In the genomic region with DNA sequence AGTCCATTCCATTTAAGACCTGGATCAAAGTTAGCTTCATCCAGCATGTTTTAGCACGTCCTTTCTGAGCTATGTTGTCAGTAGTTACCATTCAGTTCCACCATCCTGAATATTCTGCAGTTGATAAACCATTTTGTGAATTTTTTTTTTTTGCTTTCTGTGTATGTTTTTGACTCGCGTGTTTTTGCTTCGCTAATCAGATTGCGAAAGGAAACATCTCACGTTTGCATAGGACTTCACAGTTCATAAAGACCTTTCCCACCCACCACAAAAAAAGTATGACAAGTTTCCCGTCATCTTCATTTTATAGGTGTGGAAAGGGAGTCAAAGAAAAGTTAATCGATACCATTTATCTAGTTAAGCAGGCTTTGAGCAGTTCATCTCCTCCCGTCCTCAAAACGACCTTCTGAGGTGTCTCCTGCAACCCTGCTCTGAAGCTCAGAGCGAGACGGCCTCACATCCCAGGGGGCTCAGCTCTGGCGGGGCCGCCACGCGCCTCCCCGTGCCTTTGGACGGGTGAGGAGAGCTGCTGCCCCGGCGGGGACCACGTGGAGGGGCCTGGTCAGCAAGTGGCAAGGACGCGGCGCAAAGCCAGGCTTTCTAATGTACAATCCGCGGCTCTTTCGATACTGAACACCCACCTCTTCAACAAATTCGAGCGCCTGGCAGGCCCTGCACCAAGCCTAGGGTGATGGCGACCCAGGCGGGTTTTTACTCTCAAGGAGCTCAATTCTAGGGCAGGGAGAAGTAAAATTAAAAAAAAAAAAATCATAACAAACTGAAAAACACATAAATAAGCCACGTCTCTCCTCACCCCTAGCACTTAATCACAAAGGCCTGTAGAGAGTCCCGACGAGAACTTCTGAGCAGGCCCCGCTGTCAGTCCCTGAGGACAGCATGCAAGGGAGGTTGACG, we compare ENCODE assay signal across 8 cellular contexts. TPM values are rescaled to one million over a fixed set of nuclear protein-coding genes. Genes with fewer than 3 reads are reported as not detected.
DNase-seq lines count a peak whose midpoint lies in the region; ATAC-seq, FAIRE-seq and TF ChIP-seq lines count a peak whose summit lies in the region.

No MANE protein-coding gene starts in this region.

- TF ChIP-seq CTCF in fibroblast of mammary gland (conservative IDR thresholded peaks at IDR 0.05; ENCODE audit: control insufficient read depth, insufficient read depth, low read depth, low read length): no peak
- no peak for TF ChIP-seq CTCF in neural progenitor cell (IDR thresholded peaks at IDR 0.05)

- H3K27me3 Mint-ChIP-seq in neural progenitor cell (ENCODE audit: insufficient read depth, low read depth): peaks cover 3% of the 10 kb centered on the region

- H3K4me3 ChIP-seq in fibroblast of mammary gland (ENCODE audit: control insufficient read depth, low read depth, low read length) (peak overlapping the region; percentile 61), neural progenitor cell (peak overlapping the region; percentile 81)

- H3K27ac Mint-ChIP-seq in neural progenitor cell: peak overlapping the region; percentile 90

- peaks cover 34% of the 10 kb centered on the region for H3K79me2 ChIP-seq in neural progenitor cell (ENCODE audit: low read depth)

- DNase-seq in GM03348 (ENCODE audit: low spot score) (peak; percentile 50), fibroblast of mammary gland (ENCODE audit: low read depth) (peak; percentile 42), neural progenitor cell (ENCODE audit: low spot score) (peak; percentile 25), HTR-8/SVneo (ENCODE audit: insufficient read length, low spot score) (no peak), NCI-H187 treated with DMSO at 0.1 percent for 48 hours (lab: John Stamatoyannopoulos, UW) (no peak)
- DNase-seq in activated CD8-positive, alpha-beta memory T cell treated with anti-CD3 and anti-CD28 coated beads, Interleukin-2, amount 50 U/mL, for 48 hours: peak; percentile 62

- H3K4me1 ChIP-seq in neural progenitor cell: no peaks in the 10 kb centered on the region

- no peaks in the 10 kb centered on the region for H3K36me3 ChIP-seq in neural progenitor cell

- H4K20me1 ChIP-seq in neural progenitor cell (ENCODE audit: low read depth): peaks cover 14% of the 10 kb centered on the region

- H3K9ac ChIP-seq in neural progenitor cell: no peak overlapping the region

- peak overlapping the region; percentile 70 for H2AFZ ChIP-seq in neural progenitor cell (replicated peaks)

- peaks cover 9% of the 10 kb centered on the region for H3K27me3 ChIP-seq in neural progenitor cell

- H3K4me2 ChIP-seq in neural progenitor cell: peak overlapping the region; percentile 90

- ATAC-seq in HG03135 (IDR thresholded peaks at IDR 0.05; ENCODE audit: unreplicated experiment) (peak; percentile 26), GM19035 (IDR thresholded peaks at IDR 0.05; ENCODE audit: unreplicated experiment) (no peak)

- no peaks in the 10 kb centered on the region for H3K9me3 ChIP-seq in neural progenitor cell (ENCODE audit: low read depth)

- H3F3A ChIP-seq in neural progenitor cell (ENCODE audit: low read depth): peaks cover 22% of the 10 kb centered on the region

- no peak overlapping the region for H3K27ac ChIP-seq in neural progenitor cell

- H3K4me3 Mint-ChIP-seq in neural progenitor cell: peak overlapping the region; percentile 90

- no peaks in the 10 kb centered on the region for H3K36me3 Mint-ChIP-seq in neural progenitor cell

- peaks cover 10% of the 10 kb centered on the region for H3K9me3 Mint-ChIP-seq in neural progenitor cell

- no peak for FAIRE-seq in HTR-8/SVneo (lab: Jason Lieb, UNC)

- peaks cover 23% of the 10 kb centered on the region for H3K4me1 Mint-ChIP-seq in neural progenitor cell

RNA-seq across cellular contexts. Expression of a gene that starts 1.0 kb away (rescaled TPM):
- total RNA-seq in neural progenitor cell (ENCODE audit: low replicate concordance): 25.8 and 39.7 TPM in 2 replicates

RNA-seq across cellular contexts. Expression of a gene that starts 32.2 kb away (rescaled TPM):
- 16.5 and 25.1 TPM in 2 replicates for total RNA-seq in neural progenitor cell (ENCODE audit: low replicate concordance)

Comparison
In these comparisons a context has a peak if more than half of its experiments do, and no peak if none do; other contexts are left out.
1. DNase-seq: peak in GM03348 (single experiment), activated CD8-positive, alpha-beta memory T cell treated with anti-CD3 and anti-CD28 coated beads, Interleukin-2, amount 50 U/mL, for 48 hours (single experiment), fibroblast of mammary gland (single experiment) and neural progenitor cell (single experiment); none in HTR-8/SVneo (single experiment) and NCI-H187 treated with DMSO at 0.1 percent for 48 hours (single experiment).